ENCODE assay signal across 8 cellular contexts in the genomic region with DNA sequence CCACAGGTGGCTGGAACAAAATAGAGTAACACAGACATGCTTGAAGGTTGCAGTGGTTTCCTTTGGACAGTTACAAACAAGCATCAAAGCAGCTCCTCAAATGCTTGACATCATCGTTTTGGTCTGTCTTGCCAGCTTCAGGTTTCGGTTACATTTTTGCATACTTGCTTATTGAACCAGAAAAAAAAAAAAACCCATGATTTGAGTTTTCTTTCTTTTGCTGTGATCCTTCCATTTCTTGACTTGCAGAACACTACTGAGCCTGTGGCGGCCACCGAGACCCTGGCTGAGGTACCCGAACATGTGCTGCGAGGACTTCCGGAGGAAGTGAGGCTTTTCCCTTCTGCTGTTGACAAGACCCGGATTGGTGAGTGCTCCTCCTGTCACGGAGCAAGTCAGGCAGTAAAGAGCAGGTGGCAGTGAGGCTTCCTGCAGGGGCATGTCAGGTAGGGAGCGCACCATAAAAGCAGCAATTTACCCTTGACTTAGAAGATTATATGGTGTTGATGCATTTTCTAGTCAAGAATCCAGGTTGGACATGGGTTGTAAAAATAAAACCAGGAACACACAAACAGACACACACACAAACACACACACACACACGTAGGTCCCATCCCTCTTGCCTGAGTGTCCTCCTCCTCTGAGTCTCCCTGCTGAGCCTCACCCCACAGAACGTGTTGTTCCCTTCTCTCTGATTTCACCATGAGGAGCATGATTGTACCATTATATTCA. TPM values are rescaled to one million over a fixed set of nuclear protein-coding genes. Genes with fewer than 3 reads are reported as not detected.
DNase-seq lines count a peak whose midpoint lies in the region; ATAC-seq and TF ChIP-seq lines count a peak whose summit lies in the region.

No MANE protein-coding gene starts in this region.

- H3K9me3 ChIP-seq in thymus (ENCODE audit: control insufficient read depth): no peaks in the 10 kb centered on the region

- no peaks in the 10 kb centered on the region for H3K36me3 Mint-ChIP-seq in T-cell
- H3K36me3 Mint-ChIP-seq in nephron progenitor cell (ENCODE audit: low read depth): peaks cover 14% of the 10 kb centered on the region

- TF ChIP-seq CTCF in nephron progenitor cell (IDR thresholded peaks at IDR 0.05): no peak

- no peaks in the 10 kb centered on the region for H3K9me3 Mint-ChIP-seq in T-cell
- H3K9me3 Mint-ChIP-seq in nephron progenitor cell: no peaks in the 10 kb centered on the region

- peak overlapping the region; percentile 96 to 99 for H3K27ac Mint-ChIP-seq in T-cell
- H3K27ac Mint-ChIP-seq in nephron progenitor cell: peak overlapping the region; percentile 58

- no peaks in the 10 kb centered on the region for H3K36me3 ChIP-seq in thymus (ENCODE audit: control insufficient read depth, insufficient read depth)

- H3K4me3 Mint-ChIP-seq in T-cell: peak overlapping the region; percentile 67 to 79 (median 78)
- H3K4me3 Mint-ChIP-seq in nephron progenitor cell: no peak overlapping the region

- H3K4me1 Mint-ChIP-seq in T-cell: peaks cover 88 to 91% (median 90%) of the 10 kb centered on the region in 3 donors
- peaks cover 79% of the 10 kb centered on the region for H3K4me1 Mint-ChIP-seq in nephron progenitor cell

- peak; percentile 87 for ATAC-seq in HG03039 (IDR thresholded peaks at IDR 0.05; ENCODE audit: unreplicated experiment)
- peak; percentile 95 to 97 (median 96) for ATAC-seq in T-cell (replicated peaks in 1 of 4)

- TF ChIP-seq POLR2A in GM18951 (IDR thresholded peaks at IDR 0.05; ENCODE audit: extremely low read depth, insufficient read depth, insufficient read length): peak; percentile 74

- H3K27ac ChIP-seq in thymus (ENCODE audit: low read depth): peak overlapping the region; percentile 98

- POLR2A ChIA-PET in T-cell (lab: Charles Lee): interaction anchor here (0.6 to 3.3 kb wide), 15 partner anchors 9 to 1681 kb away, joined by 3 to 46 read pairs (median 5); no protein-coding TSS in a partner anchor

- DNase-seq in T-cell (peak; percentile 55 to 96 (median 89)), nephron progenitor cell (no peak), inferior parietal cortex (ENCODE audit: extremely low spot score) (no peak), NCI-H1092 treated with DMSO at 0.1 percent for 48 hours (lab: John Stamatoyannopoulos, UW) (no peak)
- DNase-seq in activated naive CD8-positive, alpha-beta T cell treated with anti-CD3 and anti-CD28 coated beads, Interleukin-2, amount 50 U/mL, for 16 hours (ENCODE audit: low read depth, low spot score): peak; percentile 58

- WGBS in thymus: 12% methylated on average over 12 of the region's 12 CpGs

- peak overlapping the region; percentile 28 for H3K4me3 ChIP-seq in thymus (ENCODE audit: low read length)

- in situ Hi-C loops in GM18951 (cut with MboI; ENCODE audit: low sequenced_read_pairs, unreplicated experiment): no loop called here

- CTCF ChIA-PET in T-cell (lab: Charles Lee): interaction anchor here (0.5 to 2.3 kb wide), 12 partner anchors 10 to 81 kb away, joined by 3 to 17 read pairs (median 4); no protein-coding TSS in a partner anchor

- H3K27me3 ChIP-seq in thymus (ENCODE audit: control insufficient read depth, insufficient read depth): no peaks in the 10 kb centered on the region

- H3K27me3 Mint-ChIP-seq in T-cell (no peaks in the 10 kb centered on the region), nephron progenitor cell (ENCODE audit: low read depth, poor library complexity) (no peaks in the 10 kb centered on the region)

- H3K4me1 ChIP-seq in thymus (ENCODE audit: control insufficient read depth, insufficient read depth, low read length): peaks cover 24% of the 10 kb centered on the region

RNA-seq across cellular contexts. Expression of a gene that starts 30.9 kb away (rescaled TPM):
- total RNA-seq in T-cell: 100 to 1,000 TPM in 2 of 5 donors, 10 to 100 TPM in 3; 93.3 to 162 (median 99.4) TPM
- 25.5 TPM for polyA plus RNA-seq in thymus

Comparison
In these comparisons a context has a peak if more than half of its experiments do, and no peak if none do; other contexts are left out.
1. DNase-seq: peak in T-cell (34 of 34) and activated naive CD8-positive, alpha-beta T cell treated with anti-CD3 and anti-CD28 coated beads, Interleukin-2, amount 50 U/mL, for 16 hours (single experiment); none in nephron progenitor cell (single experiment), inferior parietal cortex (single experiment) and NCI-H1092 treated with DMSO at 0.1 percent for 48 hours (single experiment).